13 cellular contexts compared by ENCODE assay signal in genomic region chr4:101158136-101158485, GRCh38.
DNase-seq lines count a peak whose midpoint lies in the region; ATAC-seq, FAIRE-seq and TF ChIP-seq lines count a peak whose summit lies in the region.
"Had no signal": no experiment of that assay in that cellular context is flagged by ENCODE, and none has a peak within 500 bp of the region (broad histone marks: within the 10 kb centered on the region; RNA-seq: fewer than 3 reads in every experiment).

No MANE protein-coding gene starts in this region.

- H3K4me1 Mint-ChIP-seq in HFFc6 (ENCODE audit: low read depth) (peaks cover 64% of the 10 kb centered on the region), astrocyte (ENCODE audit: low read depth, unreplicated experiment) (peaks cover 39% of the 10 kb centered on the region), T-helper 17 cell (peaks cover 34% of the 10 kb centered on the region)

- H2AK5ac ChIP-seq in mesenchymal stem cell (ENCODE audit: low read length, severe bottlenecking): no peak overlapping the region

- H3K4me2 ChIP-seq in astrocyte (ENCODE audit: low read length) (peak overlapping the region; percentile 49), mesenchymal stem cell (ENCODE audit: low read length, poor library complexity, severe bottlenecking) (no peak overlapping the region)

- H3K36me3 ChIP-seq in astrocyte (ENCODE audit: insufficient read depth, low read length): no peaks in the 10 kb centered on the region
- no peaks in the 10 kb centered on the region for H3K36me3 ChIP-seq in mesenchymal stem cell (ENCODE audit: control insufficient read depth in 1 of 2, insufficient read depth in 2 of 2, low read depth in 1 of 2, low read length in 2 of 2)

- H2BK15ac ChIP-seq in mesenchymal stem cell (ENCODE audit: low read depth, poor library complexity, severe bottlenecking): no peak overlapping the region

- no peak overlapping the region for H2BK120ac ChIP-seq in mesenchymal stem cell (ENCODE audit: low read depth, low read length)

- 73% methylated on average over 2 of the region's 3 CpGs for WGBS in mesenchymal stem cell

- H3K9me3 Mint-ChIP-seq in HFFc6 (no peaks in the 10 kb centered on the region), astrocyte (ENCODE audit: unreplicated experiment) (no peaks in the 10 kb centered on the region)

- H4K91ac ChIP-seq in mesenchymal stem cell (ENCODE audit: low read length): no peak overlapping the region

- H4K8ac ChIP-seq in mesenchymal stem cell (ENCODE audit: low read length): no peak overlapping the region

- H3K4me3 Mint-ChIP-seq in HFFc6 (peak overlapping the region; percentile 74), astrocyte (ENCODE audit: unreplicated experiment) (no peak overlapping the region), T-helper 17 cell (no peak overlapping the region)

- peak overlapping the region; percentile 3 for H3K9ac ChIP-seq in astrocyte (ENCODE audit: low read length)
- peak overlapping the region; percentile 60 for H3K9ac ChIP-seq in mesenchymal stem cell (ENCODE audit: low read length)

- H3K27me3 ChIP-seq in astrocyte (ENCODE audit: insufficient read depth, low read length) (no peaks in the 10 kb centered on the region), mesenchymal stem cell (ENCODE audit: control insufficient read depth in 1 of 2, insufficient read depth in 1 of 2, low read length in 2 of 2) (no peaks in the 10 kb centered on the region)
- H3K27me3 ChIP-seq: testis had no signal

- peaks cover 33% of the 10 kb centered on the region for H3K4me1 ChIP-seq in astrocyte (ENCODE audit: insufficient read depth, low read length)
- no peaks in the 10 kb centered on the region for H3K4me1 ChIP-seq in mesenchymal stem cell (ENCODE audit: control insufficient read depth, insufficient read depth, low read depth, low read length)
- H3K4me1 ChIP-seq: testis had no signal

- DNase-seq in HFFc6 (peak; percentile 34), astrocyte (ENCODE audit: low read depth) (no peak), mesenchymal stem cell (no peak), substantia nigra (lab: John Stamatoyannopoulos, UW) (peak in 29 of 49 donors; percentile 1 to 52 (median 22)), DMS 273 (lab: John Stamatoyannopoulos, UW; ENCODE audit: unreplicated experiment) (no peak), T-helper 17 cell (no peak), AML-193 (lab: John Stamatoyannopoulos, UW) (no peak)
- no peak for DNase-seq in activated naive CD4-positive, alpha-beta T cell treated with Interleukin-2 at 50 U/mL for 16 hours
- DNase-seq: Calu3, kidney, NCI-H1092, testis had no signal

- no peak overlapping the region for H3K23ac ChIP-seq in mesenchymal stem cell (ENCODE audit: low read length in 2 of 2)

- H3K36me3 Mint-ChIP-seq in HFFc6 (ENCODE audit: low read depth) (no peaks in the 10 kb centered on the region; the same call in 1 of the 2 replicates), astrocyte (ENCODE audit: low read depth, unreplicated experiment) (peaks cover 2% of the 10 kb centered on the region), T-helper 17 cell (ENCODE audit: low read depth) (no peaks in the 10 kb centered on the region)

- H3K27ac ChIP-seq in astrocyte (ENCODE audit: low read depth, low read length) (peak overlapping the region; percentile 6), mesenchymal stem cell (ENCODE audit: low read length, poor library complexity, severe bottlenecking) (no peak overlapping the region), substantia nigra (ENCODE audit: low read depth, low read length, poor library complexity, severe bottlenecking) (no peak overlapping the region)
- H3K27ac ChIP-seq: testis had no signal

- H3K18ac ChIP-seq in mesenchymal stem cell (ENCODE audit: low read depth in 1 of 2, low read length in 2 of 2): no peak overlapping the region

- FAIRE-seq in astrocyte (lab: Jason Lieb, UNC): no peak
- FAIRE-seq: HepG2 had no signal

- H3K4me3 ChIP-seq in astrocyte (ENCODE audit: insufficient read depth, low read depth, low read length) (no peak overlapping the region), mesenchymal stem cell (ENCODE audit: insufficient read depth in 1 of 2, low read depth in 1 of 2, low read length in 2 of 2) (no peak overlapping the region)
- H3K4me3 ChIP-seq: testis had no signal

- no peak overlapping the region for H3K4ac ChIP-seq in mesenchymal stem cell (ENCODE audit: low read depth in 1 of 2, low read length in 2 of 2)

- H3K79me2 ChIP-seq in astrocyte (ENCODE audit: insufficient read depth, low read length): peaks cover 8% of the 10 kb centered on the region

- no peak for ATAC-seq in T-helper 17 cell
- ATAC-seq: HepG2 had no signal

- peaks cover 13% of the 10 kb centered on the region for H3K79me1 ChIP-seq in mesenchymal stem cell (replicated peaks; ENCODE audit: low read length, poor library complexity, severe bottlenecking)

- peaks cover 1% of the 10 kb centered on the region; the same call in 1 of the 2 replicates for H3K27me3 Mint-ChIP-seq in HFFc6 (ENCODE audit: insufficient read depth)
- H3K27me3 Mint-ChIP-seq in astrocyte (ENCODE audit: low read depth, unreplicated experiment): no peaks in the 10 kb centered on the region
- H3K27me3 Mint-ChIP-seq in T-helper 17 cell: no peaks in the 10 kb centered on the region

- H2AFZ ChIP-seq in astrocyte (ENCODE audit: low read depth, low read length) (no peak overlapping the region), mesenchymal stem cell (ENCODE audit: low read depth, low read length) (no peak overlapping the region)

- H3K14ac ChIP-seq in mesenchymal stem cell (ENCODE audit: low read length in 2 of 2): no peak overlapping the region

- peak overlapping the region; percentile 83 for H3K27ac Mint-ChIP-seq in HFFc6
- peak overlapping the region; percentile 96 for H3K27ac Mint-ChIP-seq in astrocyte (ENCODE audit: unreplicated experiment)
- H3K27ac Mint-ChIP-seq in T-helper 17 cell: no peak overlapping the region

- H3K9me3 ChIP-seq in astrocyte (ENCODE audit: insufficient read depth, low read depth, low read length) (no peaks in the 10 kb centered on the region), mesenchymal stem cell (ENCODE audit: control insufficient read depth, low read length) (no peaks in the 10 kb centered on the region), T-helper 17 cell (ENCODE audit: control insufficient read depth, low read length, poor library complexity, severe bottlenecking) (no peaks in the 10 kb centered on the region)
- H3K9me3 ChIP-seq: testis had no signal

- TF ChIP-seq CTCF in HFFc6 (IDR thresholded peaks at IDR 0.05) (no peak), astrocyte (IDR thresholded peaks at IDR 0.05; ENCODE audit: insufficient read depth, low read depth, low read length) (no peak)

- H2BK12ac ChIP-seq in mesenchymal stem cell (ENCODE audit: low read length in 2 of 2): no peak overlapping the region

- H2BK5ac ChIP-seq in mesenchymal stem cell (ENCODE audit: low read depth, low read length, poor library complexity, severe bottlenecking): no peak overlapping the region

- peaks cover 5% of the 10 kb centered on the region for H4K20me1 ChIP-seq in astrocyte (ENCODE audit: insufficient read depth, low read length)

Comparison
In these comparisons a context has a peak if more than half of its experiments do, and no peak if none do; other contexts are left out.
1. DNase-seq: peak in HFFc6 (single experiment) and substantia nigra (29 of 49); none in astrocyte (single experiment), mesenchymal stem cell (single experiment), activated naive CD4-positive, alpha-beta T cell treated with Interleukin-2 at 50 U/mL for 16 hours (single experiment), DMS 273 (single experiment), T-helper 17 cell (0 of 3) and AML-193 (0 of 2).